ENCODE assay signal across 15 cellular contexts in the genomic region with DNA sequence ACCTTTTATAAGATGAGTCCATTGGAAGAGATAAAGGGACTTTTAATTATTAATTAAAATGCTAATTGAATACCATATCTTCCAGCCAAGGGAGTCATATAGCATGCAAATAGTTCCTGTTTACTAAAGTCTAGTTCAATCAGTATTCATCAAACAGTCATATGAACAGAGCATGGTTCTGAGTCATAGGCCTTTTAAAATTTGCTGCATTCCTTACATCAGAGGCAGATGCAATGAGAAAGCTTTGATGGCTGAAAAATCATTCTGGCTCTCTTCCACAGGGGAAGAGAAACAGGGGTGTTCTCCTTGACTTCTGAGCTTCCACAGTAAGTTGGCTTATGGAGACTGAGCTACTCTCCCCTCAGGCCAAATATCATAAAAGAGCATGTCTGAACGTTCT. TPM values are rescaled to one million over a fixed set of nuclear protein-coding genes. Genes with fewer than 3 reads are reported as not detected.
DNase-seq lines count a peak whose midpoint lies in the region; ATAC-seq, FAIRE-seq and TF ChIP-seq lines count a peak whose summit lies in the region.
"Had no signal": no experiment of that assay in that cellular context is flagged by ENCODE, and none has a peak within 500 bp of the region (broad histone marks: within the 10 kb centered on the region; RNA-seq: fewer than 3 reads in every experiment).

No MANE protein-coding gene starts in this region.

- no peak overlapping the region for H2AFZ ChIP-seq in astrocyte (ENCODE audit: low read depth, low read length)

- H3K9ac ChIP-seq in astrocyte (ENCODE audit: low read length): peak overlapping the region; percentile 25

- H3K27ac ChIP-seq in AG04450 (ENCODE audit: low read depth, low read length) (peak overlapping the region; percentile 68), astrocyte (ENCODE audit: low read depth, low read length) (peak overlapping the region; percentile 63)
- no peak overlapping the region for H3K27ac ChIP-seq in naive thymus-derived CD4-positive, alpha-beta T cell (ENCODE audit: low read depth, low read length)

- H3K9me3 ChIP-seq in AG04450 (ENCODE audit: control insufficient read depth, insufficient read depth, low read length) (peaks cover 4% of the 10 kb centered on the region; the same call in 1 of the 2 replicates), astrocyte (ENCODE audit: insufficient read depth, low read depth, low read length) (no peaks in the 10 kb centered on the region)
- peaks cover 0 to 3% (median 0%) of the 10 kb centered on the region in 3 experiments for H3K9me3 ChIP-seq in naive thymus-derived CD4-positive, alpha-beta T cell (ENCODE audit: control insufficient read depth in 2 of 3, low read length in 3 of 3)

- H4K20me1 ChIP-seq in astrocyte (ENCODE audit: insufficient read depth, low read length): peaks cover 3% of the 10 kb centered on the region

- peak; percentile 49 for DNase-seq in AG04450 (ENCODE audit: low read depth, low spot score)
- DNase-seq in HPDE6-E6E7 (ENCODE audit: extremely low spot score): peak; percentile 47
- peak; percentile 86 for DNase-seq in astrocyte (ENCODE audit: low read depth)
- DNase-seq in kidney tubule cell (ENCODE audit: low spot score): peak; percentile 81
- no peak for DNase-seq in 8988T
- DNase-seq in naive thymus-derived CD4-positive, alpha-beta T cell: no peak
- DNase-seq in NCI-H526 treated with DMSO at 0.1 percent for 48 hours (lab: John Stamatoyannopoulos, UW): no peak
- no peak for DNase-seq in activated effector memory CD4-positive, alpha-beta T cell treated with Interleukin-2 at 50 U/mL for 16 hours
- DNase-seq: activated T-cell treated with anti-CD3 and anti-CD28 coated beads, Interleukin-2, amount 50 U/mL, for 48 hours; COR-L47; effector memory CD4-positive, alpha-beta T cell; NCI-H146; T-helper 17 cell had no signal

- peaks cover 20% of the 10 kb centered on the region for H3K4me1 Mint-ChIP-seq in astrocyte (ENCODE audit: low read depth, unreplicated experiment)
- H3K4me1 Mint-ChIP-seq in naive thymus-derived CD4-positive, alpha-beta T cell: peaks cover 0 to 31% (median 11%) of the 10 kb centered on the region in 7 donors
- H3K4me1 Mint-ChIP-seq: T-helper 17 cell had no signal

- peaks cover 15% of the 10 kb centered on the region for H3K4me1 ChIP-seq in astrocyte (ENCODE audit: insufficient read depth, low read length)
- H3K4me1 ChIP-seq in naive thymus-derived CD4-positive, alpha-beta T cell (ENCODE audit: control insufficient read depth in 2 of 2, insufficient read depth in 2 of 2, low read length in 2 of 2): no peaks in the 10 kb centered on the region

- POLR2A ChIA-PET in AG04450 (lab: Yijun Ruan, JAX): interaction anchor here (0.9 kb wide), 1 partner anchor 47 kb away, joined by 4 read pairs; no protein-coding TSS in a partner anchor
- POLR2A ChIA-PET in naive thymus-derived CD4-positive, alpha-beta T cell (lab: Charles Lee): no interaction called here

- ATAC-seq in naive thymus-derived CD4-positive, alpha-beta T cell: no peak
- ATAC-seq: T-helper 17 cell had no signal

- H3K4me3 Mint-ChIP-seq in astrocyte (ENCODE audit: unreplicated experiment): no peak overlapping the region
- H3K4me3 Mint-ChIP-seq in naive thymus-derived CD4-positive, alpha-beta T cell: no peak overlapping the region
- H3K4me3 Mint-ChIP-seq: memory B cell, T-helper 17 cell had no signal

- CTCF ChIA-PET in AG04450 (lab: Charles Lee): interaction anchor here (0.7 to 1.0 kb wide), 2 partner anchors 73 to 193 kb away, joined by 3 to 7 read pairs; no protein-coding TSS in a partner anchor
- CTCF ChIA-PET in naive thymus-derived CD4-positive, alpha-beta T cell (lab: Charles Lee): no interaction called here

- H3K9me3 Mint-ChIP-seq in astrocyte (ENCODE audit: unreplicated experiment): peaks cover 5% of the 10 kb centered on the region
- peaks cover 8 to 35% (median 20%) of the 10 kb centered on the region in 11 donors for H3K9me3 Mint-ChIP-seq in naive thymus-derived CD4-positive, alpha-beta T cell

- H3K79me2 ChIP-seq in astrocyte (ENCODE audit: insufficient read depth, low read length): peaks cover 48% of the 10 kb centered on the region

- H3K27me3 ChIP-seq in AG04450 (ENCODE audit: control insufficient read depth, insufficient read depth, low read length) (no peaks in the 10 kb centered on the region), astrocyte (ENCODE audit: insufficient read depth, low read length) (no peaks in the 10 kb centered on the region)
- no peaks in the 10 kb centered on the region for H3K27me3 ChIP-seq in naive thymus-derived CD4-positive, alpha-beta T cell (ENCODE audit: control insufficient read depth in 2 of 2, insufficient read depth in 2 of 2, low read length in 2 of 2)
- H3K27me3 ChIP-seq: tibial nerve had no signal

- intact Hi-C loops in naive thymus-derived CD4-positive, alpha-beta T cell (cut with micrococcal nuclease): no loop called here

- peak overlapping the region; percentile 39 for H3K4me2 ChIP-seq in astrocyte (ENCODE audit: low read length)

- H3K27ac Mint-ChIP-seq in astrocyte (ENCODE audit: unreplicated experiment): peak overlapping the region; percentile 91
- H3K27ac Mint-ChIP-seq in naive thymus-derived CD4-positive, alpha-beta T cell: no peak overlapping the region
- H3K27ac Mint-ChIP-seq: memory B cell had no signal

- peaks cover 2% of the 10 kb centered on the region for H3K36me3 Mint-ChIP-seq in astrocyte (ENCODE audit: low read depth, unreplicated experiment)
- peaks cover 7 to 55% (median 47%) of the 10 kb centered on the region in 5 donors for H3K36me3 Mint-ChIP-seq in naive thymus-derived CD4-positive, alpha-beta T cell

- H3K4me3 ChIP-seq in AG04450 (ENCODE audit: low read depth, low read length) (no peak overlapping the region), astrocyte (ENCODE audit: insufficient read depth, low read depth, low read length) (no peak overlapping the region)
- no peak overlapping the region for H3K4me3 ChIP-seq in naive thymus-derived CD4-positive, alpha-beta T cell (ENCODE audit: low read length)
- H3K4me3 ChIP-seq: tibial nerve had no signal

- TF ChIP-seq CTCF in AG04450 (IDR thresholded peaks at IDR 0.05; ENCODE audit: low read depth, low read length) (no peak), astrocyte (IDR thresholded peaks at IDR 0.05; ENCODE audit: insufficient read depth, low read depth, low read length) (no peak)

- no peaks in the 10 kb centered on the region for H3K27me3 Mint-ChIP-seq in astrocyte (ENCODE audit: low read depth, unreplicated experiment)
- no peaks in the 10 kb centered on the region for H3K27me3 Mint-ChIP-seq in naive thymus-derived CD4-positive, alpha-beta T cell
- H3K27me3 Mint-ChIP-seq: memory B cell, T-helper 17 cell had no signal

- FAIRE-seq in astrocyte (lab: Jason Lieb, UNC): peak; percentile 87

- no peaks in the 10 kb centered on the region for H3K36me3 ChIP-seq in astrocyte (ENCODE audit: insufficient read depth, low read length)
- no peaks in the 10 kb centered on the region for H3K36me3 ChIP-seq in naive thymus-derived CD4-positive, alpha-beta T cell (ENCODE audit: control insufficient read depth in 2 of 3, insufficient read depth in 3 of 3, low read length in 3 of 3)
- H3K36me3 ChIP-seq: tibial nerve had no signal

RNA-seq across cellular contexts. Expression of gene ZCCHC9, which starts 32.6 kb away (rescaled TPM):
- polyA plus RNA-seq in AG04450 (2011; rRNA removed): 23.3 and 35.4 TPM in 2 replicates
- 11.3 and 13.2 TPM in 2 replicates for polyA minus RNA-seq in AG04450 (2011; rRNA and poly(A)+ RNA removed)
- 22.5 and 24.3 TPM in 2 replicates for total RNA-seq in astrocyte
- total RNA-seq in naive thymus-derived CD4-positive, alpha-beta T cell: 10 to 100 TPM; 15.5 to 35.1 (median 27.5) TPM
- polyA plus RNA-seq in naive thymus-derived CD4-positive, alpha-beta T cell: 10 to 100 TPM; 19.0 to 21.2 TPM

RNA-seq across cellular contexts. Expression of gene CKMT2, which starts 35.7 kb away (rescaled TPM):
- polyA plus RNA-seq in AG04450 (2011; rRNA removed): 0.11 and 0.24 TPM in 2 replicates
- 0.74 TPM in 1 of 2 replicates, not detected in the other for polyA minus RNA-seq in AG04450 (2011; rRNA and poly(A)+ RNA removed)
- 0.18 TPM in 1 of 2 replicates, not detected in the other for total RNA-seq in astrocyte
- total RNA-seq in naive thymus-derived CD4-positive, alpha-beta T cell: not detected
- not detected for polyA plus RNA-seq in naive thymus-derived CD4-positive, alpha-beta T cell
- total RNA-seq: T-helper 17 cell had no signal

Comparison
In these comparisons a context has a peak if more than half of its experiments do, and no peak if none do; other contexts are left out.
1. DNase-seq: peak in AG04450 (single experiment), HPDE6-E6E7 (single experiment), astrocyte (single experiment) and kidney tubule cell (single experiment); none in 8988T (single experiment), naive thymus-derived CD4-positive, alpha-beta T cell (0 of 9), NCI-H526 treated with DMSO at 0.1 percent for 48 hours (single experiment) and activated effector memory CD4-positive, alpha-beta T cell treated with Interleukin-2 at 50 U/mL for 16 hours (single experiment).